Comparison of ENCODE assay signal across 8 cellular contexts in genomic region chr22:49446759-49447385, GRCh38.
DNase-seq lines count a peak whose midpoint lies in the region; ATAC-seq and TF ChIP-seq lines count a peak whose summit lies in the region.
"Not testable (repeated sequence)": the region's sequence is repeated elsewhere in the genome, so short reads cannot be mapped to it uniquely, and the experiment has no call there.

No MANE protein-coding gene starts in this region.

- CTCF ChIA-PET in activated CD8-positive, alpha-beta T cell treated with anti-CD3 and anti-CD28 coated beads for 36 hours (lab: Charles Lee), result not testable (repeated sequence)

- not testable (repeated sequence) for H3K4me3 Mint-ChIP-seq in activated CD8-positive, alpha-beta T cell treated with anti-CD3 and anti-CD28 coated beads for 36 hours; activated T-helper 17 cell treated with anti-CD3 and anti-CD28 coated beads, Interleukin-2, amount 50 U/mL, for 72 hours; stimulated activated naive B cell treated with anti-CD40 and anti-IgM and Interleukin-4, amounts not matched to agents 10 μg/mL and 1 μg/mL and 100 μg/mL, for 72 hours

- H3K27ac Mint-ChIP-seq in activated CD8-positive, alpha-beta T cell treated with anti-CD3 and anti-CD28 coated beads for 36 hours; activated T-helper 17 cell treated with anti-CD3 and anti-CD28 coated beads, Interleukin-2, amount 50 U/mL, for 72 hours; stimulated activated naive B cell treated with anti-CD40 and anti-IgM and Interleukin-4, amounts not matched to agents 10 μg/mL and 1 μg/mL and 100 μg/mL, for 72 hours: not testable (repeated sequence)

- not testable (repeated sequence) for TF ChIP-seq CTCF in activated CD8-positive, alpha-beta T cell treated with anti-CD3 and anti-CD28 coated beads for 36 hours (IDR thresholded peaks at IDR 0.05); dorsolateral prefrontal cortex (IDR thresholded peaks at IDR 0.05 in 54 of 56, conservative IDR thresholded peaks at IDR 0.05 in 2 of 56; ENCODE audit: low read depth in 1 of 56, partially characterized antibody in 56 of 56)

- intact Hi-C loops in activated CD8-positive, alpha-beta T cell treated with anti-CD3 and anti-CD28 coated beads for 36 hours (cut with micrococcal nuclease), result not testable (repeated sequence)
- intact Hi-C loops in dorsolateral prefrontal cortex (cut with DNase I), result loop anchor here in 1 of 2 donors (5.0 kb wide), 1 partner anchor 75 kb away; no protein-coding TSS in a partner anchor

- POLR2A ChIA-PET in activated CD8-positive, alpha-beta T cell treated with anti-CD3 and anti-CD28 coated beads for 36 hours (lab: Charles Lee), result not testable (repeated sequence)

- ATAC-seq in activated CD8-positive, alpha-beta T cell treated with anti-CD3 and anti-CD28 coated beads for 36 hours, result peak; percentile 87
- peak; percentile 95 for ATAC-seq in activated T-helper 17 cell treated with anti-CD3 and anti-CD28 coated beads, Interleukin-2, amount 50 U/mL, for 72 hours (replicated peaks)
- ATAC-seq in stimulated activated naive B cell treated with anti-CD40 and anti-IgM and Interleukin-4, amounts not matched to agents 10 μg/mL and 1 μg/mL and 100 μg/mL, for 72 hours (replicated peaks), result peak; percentile 77 to 86

- H3K27ac ChIP-seq in dorsolateral prefrontal cortex, result peak overlapping the region in 37 of 59 donors; percentile 59 to 97 (median 90)

- peaks cover 31% of the 10 kb centered on the region for H3K27me3 Mint-ChIP-seq in activated CD8-positive, alpha-beta T cell treated with anti-CD3 and anti-CD28 coated beads for 36 hours
- peaks cover 31% of the 10 kb centered on the region for H3K27me3 Mint-ChIP-seq in activated T-helper 17 cell treated with anti-CD3 and anti-CD28 coated beads, Interleukin-2, amount 50 U/mL, for 72 hours
- peaks cover 5 to 31% of the 10 kb centered on the region in 2 donors for H3K27me3 Mint-ChIP-seq in stimulated activated naive B cell treated with anti-CD40 and anti-IgM and Interleukin-4, amounts not matched to agents 10 μg/mL and 1 μg/mL and 100 μg/mL, for 72 hours

- not testable (repeated sequence) for H3K9me3 Mint-ChIP-seq in activated CD8-positive, alpha-beta T cell treated with anti-CD3 and anti-CD28 coated beads for 36 hours; activated T-helper 17 cell treated with anti-CD3 and anti-CD28 coated beads, Interleukin-2, amount 50 U/mL, for 72 hours; stimulated activated naive B cell treated with anti-CD40 and anti-IgM and Interleukin-4, amounts not matched to agents 10 μg/mL and 1 μg/mL and 100 μg/mL, for 72 hours

- H3K36me3 Mint-ChIP-seq in activated CD8-positive, alpha-beta T cell treated with anti-CD3 and anti-CD28 coated beads for 36 hours (ENCODE audit: low read depth); activated T-helper 17 cell treated with anti-CD3 and anti-CD28 coated beads, Interleukin-2, amount 50 U/mL, for 72 hours (ENCODE audit: low read depth); stimulated activated naive B cell treated with anti-CD40 and anti-IgM and Interleukin-4, amounts not matched to agents 10 μg/mL and 1 μg/mL and 100 μg/mL, for 72 hours: not testable (repeated sequence)

- DNase-seq in H7, result peak; percentile 43
- DNase-seq in activated CD4-positive, CD25-positive, alpha-beta regulatory T cell treated with anti-CD3 and anti-CD28 coated beads, Interleukin-2, amount 50 U/mL, for 72 hours, result peak; percentile 57
- DNase-seq in activated CD8-positive, alpha-beta T cell treated with anti-CD3 and anti-CD28 coated beads for 36 hours, result peak; percentile 64
- not testable (repeated sequence) for DNase-seq in dorsolateral prefrontal cortex
- DNase-seq in stimulated activated CD4-positive, alpha-beta T cell treated with anti-CD3 and anti-CD28 coated beads, Interleukin-1b, Interleukin-23, amount 100 ng/mL, for 24 hours (ENCODE audit: low read depth in 4 of 4, low spot score in 1 of 4), result peak in 3 of 4 experiments; percentile 6 to 19 (median 8)
- peak; percentile 6 to 8 for DNase-seq in stimulated activated CD8-positive, alpha-beta memory T cell treated with anti-CD3 and anti-CD28 coated beads, Interleukin-2, amount 100 ng/mL, for 48 hours (ENCODE audit: low read depth in 2 of 2)
- DNase-seq in stimulated activated naive B cell treated with anti-CD40 and anti-IgM and Interleukin-4, amounts not matched to agents 10 μg/mL and 1 μg/mL and 100 μg/mL, for 72 hours, result peak; percentile 17

- not testable (repeated sequence) for H3K4me1 Mint-ChIP-seq in activated CD8-positive, alpha-beta T cell treated with anti-CD3 and anti-CD28 coated beads for 36 hours (ENCODE audit: low read depth)
- H3K4me1 Mint-ChIP-seq in activated T-helper 17 cell treated with anti-CD3 and anti-CD28 coated beads, Interleukin-2, amount 50 U/mL, for 72 hours, result peaks cover 15% of the 10 kb centered on the region
- peaks cover 15 to 36% of the 10 kb centered on the region in 2 donors for H3K4me1 Mint-ChIP-seq in stimulated activated naive B cell treated with anti-CD40 and anti-IgM and Interleukin-4, amounts not matched to agents 10 μg/mL and 1 μg/mL and 100 μg/mL, for 72 hours

- H3K27me3 ChIP-seq in H7 (ENCODE audit: control insufficient read depth, insufficient read depth, low read length) (peaks cover 10% of the 10 kb centered on the region), dorsolateral prefrontal cortex (peaks cover 0 to 28% (median 0%) of the 10 kb centered on the region in 45 donors)

- H3K4me3 ChIP-seq in H7 (ENCODE audit: insufficient read depth, low read depth, low read length); dorsolateral prefrontal cortex: not testable (repeated sequence)

- H3K36me3 ChIP-seq in H7 (replicated peaks; ENCODE audit: control insufficient read depth, insufficient read depth, low read length), result not testable (repeated sequence)
